Comparison of ENCODE assay signal across 1 cellular context in genomic region chr12:113057565-113058485, GRCh38.
TF ChIP-seq lines count a peak whose summit lies in the region.

No MANE protein-coding gene starts in this region.

TF ChIP-seq in GM23338, 12 proteins besides CTCF, POLR2A, EP300 and RAD21 (continued from another document):
- TF ChIP-seq REST (IDR thresholded peaks at IDR 0.05; ENCODE audit: unreplicated experiment): no peak
- TF ChIP-seq ZNF331 (CRISPR knock-in tag; IDR thresholded peaks at IDR 0.05; ENCODE audit: low read depth): no peak
- TF ChIP-seq ETS1 (IDR thresholded peaks at IDR 0.05): no peak
- no peak for TF ChIP-seq POLR2AphosphoS5 (IDR thresholded peaks at IDR 0.05; ENCODE audit: low read depth)
- no peak for TF ChIP-seq ZNF114 (CRISPR knock-in tag; IDR thresholded peaks at IDR 0.05)
